ENCODE assay signal across 8 cellular contexts in genomic region chr6:52537001-52537753, GRCh38. TPM values are rescaled to one million over a fixed set of nuclear protein-coding genes. Genes with fewer than 3 reads are reported as not detected.
DNase-seq lines count a peak whose midpoint lies in the region; ATAC-seq and TF ChIP-seq lines count a peak whose summit lies in the region.
"Had no signal": no experiment of that assay in that cellular context is flagged by ENCODE, and none has a peak within 500 bp of the region (broad histone marks: within the 10 kb centered on the region; RNA-seq: fewer than 3 reads in every experiment).

No MANE protein-coding gene starts in this region.

- H2BK12ac ChIP-seq in neuronal stem cell (ENCODE audit: low read length): no peak overlapping the region

- peaks cover 2% of the 10 kb centered on the region for H3K79me1 ChIP-seq in neuronal stem cell (ENCODE audit: low read depth, low read length)

- peaks cover 0 to 3% of the 10 kb centered on the region in 2 donors for H3K4me1 ChIP-seq in neuronal stem cell (ENCODE audit: control insufficient read depth in 2 of 2, insufficient read depth in 1 of 2, low read depth in 1 of 2, low read length in 2 of 2)
- peaks cover 14% of the 10 kb centered on the region in 2 donors for H3K4me1 ChIP-seq in left lung

- H3K23ac ChIP-seq in neuronal stem cell (ENCODE audit: low read depth, low read length, poor library complexity): no peak overlapping the region

- ATAC-seq in GM18873 (IDR thresholded peaks at IDR 0.05; ENCODE audit: low FRiP score, unreplicated experiment) (peak; percentile 74), HG02642 (IDR thresholded peaks at IDR 0.05; ENCODE audit: poor library complexity, unreplicated experiment) (peak; percentile 64), left lung (no peak)

- intact Hi-C loops in left lung (cut with DNase I): no loop called here

- no peak overlapping the region for H4K8ac ChIP-seq in neuronal stem cell (ENCODE audit: low read depth, low read length)

- no CpG with 5 or more reads among the region's 8 CpGs for WGBS in neuronal stem cell (ENCODE audit: extremely low coverage in 2 of 2, insufficient read length in 2 of 2, insufficient replicate concordance in 1 of 2), 2 donors

- no peak for TF ChIP-seq CTCF in left lung (IDR thresholded peaks at IDR 0.05)

- no peak overlapping the region for H3K18ac ChIP-seq in neuronal stem cell (ENCODE audit: low read length)

- H3K36me3 ChIP-seq in neuronal stem cell (replicated peaks in 1 of 2; ENCODE audit: control insufficient read depth in 2 of 2, insufficient read depth in 2 of 2, low read length in 2 of 2) (peaks cover 6 to 15% of the 10 kb centered on the region in 2 donors), left lung (peaks cover 0 to 15% of the 10 kb centered on the region in 2 donors)

- H3K27ac ChIP-seq in neuronal stem cell (replicated peaks; ENCODE audit: low read length) (no peak overlapping the region), left lung (no peak overlapping the region)
- H3K27ac ChIP-seq: SK-N-MC had no signal

- peak overlapping the region; percentile 29 for H2BK5ac ChIP-seq in neuronal stem cell (ENCODE audit: low read length)

- H3K27me3 ChIP-seq in neuronal stem cell (ENCODE audit: control insufficient read depth in 3 of 3, insufficient read depth in 3 of 3, low read depth in 1 of 3, low read length in 3 of 3) (no peaks in the 10 kb centered on the region), left lung (no peaks in the 10 kb centered on the region)

- H2BK120ac ChIP-seq in neuronal stem cell (ENCODE audit: low read depth, low read length): no peak overlapping the region

- no peak overlapping the region for H2AFZ ChIP-seq in neuronal stem cell (ENCODE audit: low read length)

- no peak overlapping the region for H2AK5ac ChIP-seq in neuronal stem cell (ENCODE audit: low read depth, low read length)

- no peak overlapping the region for H4K91ac ChIP-seq in neuronal stem cell (ENCODE audit: low read depth, low read length, poor library complexity)

- no peak overlapping the region for H3K14ac ChIP-seq in neuronal stem cell (ENCODE audit: low read length)

- no peak overlapping the region for H3K4ac ChIP-seq in neuronal stem cell (ENCODE audit: low read length)

- no peak for DNase-seq in neuronal stem cell (ENCODE audit: low spot score)
- DNase-seq in NCI-H2081 treated with DMSO at 0.1 percent for 48 hours (lab: John Stamatoyannopoulos, UW): no peak
- DNase-seq in NCI-H226: no peak
- DNase-seq in left lung: no peak

- no peak overlapping the region for H3K9ac ChIP-seq in neuronal stem cell (ENCODE audit: low read depth, low read length, poor library complexity)

- H3K9me3 ChIP-seq in neuronal stem cell (replicated peaks in 1 of 2; ENCODE audit: control insufficient read depth in 2 of 2, insufficient read depth in 1 of 2, low read depth in 1 of 2, low read length in 2 of 2): no peaks in the 10 kb centered on the region
- H3K9me3 ChIP-seq in left lung: no peaks in the 10 kb centered on the region

- no peak overlapping the region for H2BK15ac ChIP-seq in neuronal stem cell (ENCODE audit: low read length)

- no peak overlapping the region for H3K4me2 ChIP-seq in neuronal stem cell (ENCODE audit: insufficient read depth, low read length, poor library complexity, severe bottlenecking)

- no peak overlapping the region for H3K4me3 ChIP-seq in neuronal stem cell (ENCODE audit: low read length in 2 of 2)
- no peak overlapping the region for H3K4me3 ChIP-seq in left lung
- H3K4me3 ChIP-seq: SK-N-MC had no signal

TF ChIP-seq in PFSK-1, 5 proteins besides CTCF, POLR2A, EP300 and RAD21:
- TF ChIP-seq REST (IDR thresholded peaks at IDR 0.05; ENCODE audit: insufficient read depth in 1 of 2, low read depth in 2 of 2, low read length in 2 of 2): 0 out of 4 replicates have a peak, but pooled peaks of 1 of the 2 experiments have one; percentile 3
- 0 out of 2 replicates have a peak, but pooled peaks have one; percentile 27 for TF ChIP-seq TAF1 (IDR thresholded peaks at IDR 0.05; ENCODE audit: borderline replicate concordance, insufficient read depth, low read length)
- TF ChIP-seq POLR2AphosphoS5 (IDR thresholded peaks at IDR 0.05; ENCODE audit: low read depth, low read length): no peak

RNA-seq across cellular contexts. Expression of gene TRAM2, which starts 39.7 kb away (rescaled TPM):
- 19.9 TPM for polyA plus RNA-seq in PFSK-1 (2012; ENCODE audit: insufficient read length, low read depth)
- 13.2 TPM for polyA plus RNA-seq in neuronal stem cell (2013, experiment 1 of 2)
- polyA plus RNA-seq in neuronal stem cell (2013, experiment 2 of 2): 14.0 TPM
- 10 to 100 TPM; 30.5 to 38.4 TPM for total RNA-seq in left lung
